ENCODE assay signal across 19 cellular contexts in the genomic region with DNA sequence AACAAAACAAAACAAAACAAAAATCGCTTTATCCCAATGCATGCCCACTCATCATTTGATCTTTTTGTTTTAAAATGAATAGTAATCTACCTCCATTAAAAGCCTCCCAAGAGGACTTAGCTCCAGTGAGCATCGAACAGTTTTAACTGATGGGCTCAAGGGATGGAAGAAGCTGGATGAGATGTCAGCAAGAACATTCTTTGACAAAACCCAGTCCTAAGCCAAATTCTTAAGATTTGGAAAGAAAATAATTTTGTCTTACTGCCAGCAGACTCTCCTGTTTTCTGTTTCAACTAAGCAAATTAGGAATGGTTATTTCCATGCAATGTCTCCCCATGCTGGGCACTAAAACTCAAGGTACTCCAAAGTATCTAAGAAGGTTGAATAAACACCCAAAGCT.
"Had no signal": no experiment of that assay in that cellular context is flagged by ENCODE, and none has a peak within 500 bp of the region (broad histone marks: within the 10 kb centered on the region; RNA-seq: fewer than 3 reads in every experiment).

No MANE protein-coding gene starts in this region.

- H3K36me3 ChIP-seq: cardiac muscle cell, thyroid gland, upper lobe of right lung had no signal

- H3K4me1 ChIP-seq: upper lobe of right lung had no signal

- H3K27me3 ChIP-seq: cardiac muscle cell, thyroid gland, upper lobe of right lung had no signal

- H3K27ac ChIP-seq: cardiac muscle cell, thyroid gland, upper lobe of right lung had no signal

- DNase-seq: activated B cell treated with CpG ODN at 0.5 μM for 24 hours; activated CD4-positive, alpha-beta T cell treated with anti-CD3 and anti-CD28 coated beads for 4 hours; activated CD4-positive, alpha-beta T cell treated with anti-CD3 and anti-CD28 coated beads, Interleukin-2, amount 50 U/mL, for 48 hours; activated effector memory CD4-positive, alpha-beta T cell treated with Interleukin-2 at 50 U/mL for 16 hours; activated naive CD4-positive, alpha-beta T cell treated with anti-CD3 and anti-CD28 coated beads for 36 hours; activated naive CD8-positive, alpha-beta T cell treated with anti-CD3 and anti-CD28 coated beads, Interleukin-2, amount 10 ng/mL, durations not matched to agents 7 days and 5 days; activated T-cell treated with anti-CD3 and anti-CD28 coated beads, Interleukin-2, amount 50 U/mL, for 72 hours; effector CD4-positive, alpha-beta T cell; foreskin melanocyte; immature natural killer cell; mammary epithelial cell; natural killer cell; retina; stimulated activated CD4-positive, alpha-beta T cell treated with anti-CD3 and anti-CD28 coated beads, Interleukin-4, amount 100 ng/mL, for 4 hours; stimulated activated naive CD8-positive, alpha-beta T cell treated with anti-CD3 and anti-CD28 coated beads, Interleukin-15, Interleukin-2, amounts not matched to agents 100 U/mL and 50 U/mL, for 24 hours; T1000; thyroid gland; upper lobe of right lung had no signal

- H3K4me3 ChIP-seq: cardiac muscle cell, thyroid gland, upper lobe of right lung had no signal

- H3K9me3 ChIP-seq: thyroid gland, upper lobe of right lung had no signal
